15 cellular contexts compared by ENCODE assay signal in the genomic region with DNA sequence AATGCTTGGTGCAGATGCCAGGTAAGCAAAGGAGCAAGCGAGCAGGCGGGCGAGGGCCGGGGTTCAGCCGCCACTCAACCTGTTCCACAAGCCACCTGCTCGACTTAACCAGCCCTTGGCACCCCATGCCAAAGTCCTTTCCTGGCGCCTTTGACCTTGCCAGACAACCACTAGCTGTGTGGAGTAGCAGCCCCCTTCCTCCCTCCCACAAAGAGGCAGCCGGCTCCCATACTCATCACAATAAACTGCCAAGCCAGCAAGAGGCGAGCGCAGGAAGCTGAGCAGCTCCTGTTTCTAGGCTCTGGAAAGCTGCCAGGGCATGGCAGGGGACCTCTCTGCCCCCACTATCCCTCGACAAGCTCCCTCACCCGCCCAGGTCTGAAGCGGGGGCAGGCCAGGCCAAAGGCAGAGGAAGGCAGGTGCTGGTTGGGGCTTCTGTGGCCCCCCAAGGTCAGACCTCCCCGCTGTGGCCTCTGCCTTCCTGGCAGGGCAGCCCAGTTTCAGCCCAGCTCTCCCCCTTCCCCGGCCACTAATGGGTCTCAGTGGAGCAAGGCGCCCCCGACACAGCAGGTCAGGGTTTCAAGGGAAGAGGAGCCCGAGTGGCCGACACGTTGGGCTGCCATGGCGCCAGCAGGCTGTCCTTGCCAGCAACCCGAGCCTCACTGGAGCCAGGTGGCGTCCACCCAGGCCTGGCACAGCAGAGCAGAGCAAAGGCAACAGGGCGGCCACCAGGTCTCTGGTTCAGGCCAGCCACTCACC. TPM values are rescaled to one million over a fixed set of nuclear protein-coding genes. Genes with fewer than 3 reads are reported as not detected.
DNase-seq lines count a peak whose midpoint lies in the region; ATAC-seq and TF ChIP-seq lines count a peak whose summit lies in the region.
"Had no signal": no experiment of that assay in that cellular context is flagged by ENCODE, and none has a peak within 500 bp of the region (broad histone marks: within the 10 kb centered on the region; RNA-seq: fewer than 3 reads in every experiment).

No MANE protein-coding gene starts in this region.

- in situ Hi-C loops in gastrocnemius medialis (cut with MboI; ENCODE audit: low sequenced_read_pairs in 4 of 4) (loop anchor here in 1 of 4 donors (25.0 kb wide), 1 partner anchor 313 kb away; a partner anchor contains a TSS), GM23248 (cut with MboI) (no loop called here)

- H3K9me3 ChIP-seq in gastrocnemius medialis (no peaks in the 10 kb centered on the region), GM23248 (ENCODE audit: low read depth) (no peaks in the 10 kb centered on the region)
- H3K9me3 ChIP-seq: SK-N-SH, transverse colon had no signal

- H3K27me3 ChIP-seq in gastrocnemius medialis (no peaks in the 10 kb centered on the region), GM23248 (replicated peaks; ENCODE audit: insufficient read depth) (no peaks in the 10 kb centered on the region)
- H3K27me3 ChIP-seq: neural progenitor cell, transverse colon had no signal

- no peak overlapping the region for H3K4me2 ChIP-seq in GM23248 (ENCODE audit: unreplicated experiment)
- H3K4me2 ChIP-seq: neural progenitor cell, SK-N-SH had no signal

- no peak for TF ChIP-seq CTCF in gastrocnemius medialis (IDR thresholded peaks at IDR 0.05 in 4 of 5, conservative IDR thresholded peaks at IDR 0.05 in 1 of 5)

- no peak for TF ChIP-seq EP300 in Ishikawa (IDR thresholded peaks at IDR 0.05; ENCODE audit: borderline replicate concordance)

- no peak overlapping the region for H3K4me3 ChIP-seq in gastrocnemius medialis
- no peak overlapping the region for H3K4me3 ChIP-seq in GM23248
- H3K4me3 ChIP-seq: neural progenitor cell, transverse colon had no signal

- peak overlapping the region; percentile 82 to 96 (median 93) for H3K27ac ChIP-seq in gastrocnemius medialis
- H3K27ac ChIP-seq in GM23248, result no peak overlapping the region
- H3K27ac ChIP-seq: neural progenitor cell, transverse colon had no signal

- 87 to 94% methylated on average over 23 to 24 of the region's 24 CpGs for WGBS in GM23248 (ENCODE audit: low coverage in 1 of 2, low lambda C conversion rate in 2 of 2, missing lambda C conversion rate in 2 of 2), 2 experiments

- no peaks in the 10 kb centered on the region for H3K79me2 ChIP-seq in GM23248 (ENCODE audit: insufficient read depth)

- no peaks in the 10 kb centered on the region for H3K36me3 ChIP-seq in gastrocnemius medialis
- no peaks in the 10 kb centered on the region for H3K36me3 ChIP-seq in GM23248 (ENCODE audit: low read depth)
- H3K36me3 ChIP-seq: neural progenitor cell, transverse colon had no signal

- no peak overlapping the region for H2AFZ ChIP-seq in GM23248
- H2AFZ ChIP-seq: neural progenitor cell had no signal

- TF ChIP-seq POLR2A in gastrocnemius medialis (IDR thresholded peaks at IDR 0.05), result no peak

- no peaks in the 10 kb centered on the region for H3K9me2 ChIP-seq in GM23248 (ENCODE audit: insufficient read depth)
- H3K9me2 ChIP-seq: SK-N-SH had no signal

- H3F3A ChIP-seq in GM23248 (ENCODE audit: insufficient read depth), result no peaks in the 10 kb centered on the region

- ATAC-seq in Right ventricle myocardium superior (ENCODE audit: poor library complexity) (peak; percentile 57), gastrocnemius medialis (peak; percentile 64 to 70), GM19395 (IDR thresholded peaks at IDR 0.05; ENCODE audit: unreplicated experiment) (no peak), HG03457 (IDR thresholded peaks at IDR 0.05; ENCODE audit: unreplicated experiment) (no peak)
- ATAC-seq: PC-3 had no signal

- H3K4me1 ChIP-seq in gastrocnemius medialis (peaks cover 49 to 69% of the 10 kb centered on the region in 2 donors), GM23248 (ENCODE audit: insufficient read depth) (no peaks in the 10 kb centered on the region)

- intact Hi-C loops in Right ventricle myocardium superior (cut with DNase I) (loop anchor here (10.0 kb wide), 1 partner anchor 306 kb away; no protein-coding TSS in a partner anchor), gastrocnemius medialis (cut with DNase I; ENCODE audit: low total_unique reads) (loop anchor here (2.0 to 5.0 kb wide), 3 partner anchors 63 to 383 kb away; a partner anchor contains a TSS)

- no peak overlapping the region for H3K9ac ChIP-seq in GM23248
- H3K9ac ChIP-seq: neural progenitor cell, SK-N-SH had no signal

- peak; percentile 85 for DNase-seq in NCI-H2196 (lab: John Stamatoyannopoulos, UW; ENCODE audit: unreplicated experiment)
- DNase-seq in Right ventricle myocardium superior, result peak; percentile 83
- peak; percentile 69 to 92 for DNase-seq in gastrocnemius medialis
- no peak for DNase-seq in activated CD4-positive, CD25-positive, alpha-beta regulatory T cell treated with anti-CD3 and anti-CD28 coated beads, Interleukin-2, amount 50 U/mL, for 72 hours
- DNase-seq in GM23248, result no peak
- DNase-seq: activated CD4-positive, alpha-beta memory T cell treated with anti-CD3 and anti-CD28 coated beads for 36 hours; foreskin fibroblast; mesendoderm; PC-3; SK-N-SH; transverse colon had no signal

- no peaks in the 10 kb centered on the region for H4K20me1 ChIP-seq in GM23248 (ENCODE audit: insufficient read depth)

- TF ChIP-seq RAD21 in Ishikawa (IDR thresholded peaks at IDR 0.05; ENCODE audit: low read depth), result no peak

TF ChIP-seq in Ishikawa, 13 proteins besides CTCF, POLR2A, EP300 and RAD21:
- TF ChIP-seq TCF12 (IDR thresholded peaks at IDR 0.05; ENCODE audit: low read depth) (no peak), TAF1 (IDR thresholded peaks at IDR 0.05; ENCODE audit: low read depth) (no peak), NFIC (IDR thresholded peaks at IDR 0.05) (peak; percentile 63), CREB1 (IDR thresholded peaks at IDR 0.05; ENCODE audit: low read depth) (no peak), FOXM1 (IDR thresholded peaks at IDR 0.05; ENCODE audit: borderline replicate concordance, low read depth) (no peak), YY1 (IDR thresholded peaks at IDR 0.05; ENCODE audit: low read depth) (no peak)
- TF ChIP-seq, protein P1, sequence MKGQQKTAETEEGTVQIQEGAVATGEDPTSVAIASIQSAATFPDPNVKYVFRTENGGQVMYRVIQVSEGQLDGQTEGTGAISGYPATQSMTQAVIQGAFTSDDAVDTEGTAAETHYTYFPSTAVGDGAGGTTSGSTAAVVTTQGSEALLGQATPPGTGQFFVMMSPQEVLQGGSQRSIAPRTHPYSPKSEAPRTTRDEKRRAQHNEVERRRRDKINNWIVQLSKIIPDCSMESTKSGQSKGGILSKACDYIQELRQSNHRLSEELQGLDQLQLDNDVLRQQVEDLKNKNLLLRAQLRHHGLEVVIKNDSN (IDR thresholded peaks at IDR 0.05), result no peak
- TF ChIP-seq, protein P2, sequence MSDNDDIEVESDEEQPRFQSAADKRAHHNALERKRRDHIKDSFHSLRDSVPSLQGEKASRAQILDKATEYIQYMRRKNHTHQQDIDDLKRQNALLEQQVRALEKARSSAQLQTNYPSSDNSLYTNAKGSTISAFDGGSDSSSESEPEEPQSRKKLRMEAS (IDR thresholded peaks at IDR 0.05), result no peak
TF ChIP-seq in Ishikawa: peak in this region for 1.

RNA-seq across cellular contexts. Expression of a gene that starts 15.3 kb away (rescaled TPM):
- total RNA-seq in Right ventricle myocardium superior (124 TPM), gastrocnemius medialis (100 to 1,000 TPM; 162 to 308 (median 205) TPM)
- 21.0 and 403 TPM in 2 replicates for total RNA-seq in GM23248 (2014; rRNA removed; shearing (Covaris generic))
- polyA plus RNA-seq in GM23248 (2016; fragmentation: Nextera tagmentation; extraction: Ambion mirVana), result 18.6 and 21.2 TPM in 2 replicates

RNA-seq across cellular contexts. Expression of a gene that starts 35.3 kb away (rescaled TPM):
- total RNA-seq in Right ventricle myocardium superior, result 116 TPM
- 100 to 1,000 TPM; 141 to 193 (median 168) TPM for total RNA-seq in gastrocnemius medialis
- 115 and 123 TPM in 2 replicates for total RNA-seq in GM23248 (2014; rRNA removed; shearing (Covaris generic))
- polyA plus RNA-seq in GM23248 (2016; fragmentation: Nextera tagmentation; extraction: Ambion mirVana), result 128 and 132 TPM in 2 replicates

RNA-seq across cellular contexts. Expression of a gene that starts 55.9 kb away (rescaled TPM):
- total RNA-seq in Right ventricle myocardium superior (6.0 TPM), gastrocnemius medialis (10 to 100 TPM in 1 of 4 donors, 1 to 10 TPM in 3; 2.8 to 10.4 (median 6.1) TPM)
- total RNA-seq in GM23248 (2014; rRNA removed; shearing (Covaris generic)), result 0.51 and 3.9 TPM in 2 replicates
- polyA plus RNA-seq in GM23248 (2016; fragmentation: Nextera tagmentation; extraction: Ambion mirVana), result 1.5 and 2.5 TPM in 2 replicates

Comparison
In these comparisons a context has a peak if more than half of its experiments do, and no peak if none do; other contexts are left out.
1. DNase-seq: peak in NCI-H2196 (single experiment), Right ventricle myocardium superior (single experiment) and gastrocnemius medialis (2 of 2); none in activated CD4-positive, CD25-positive, alpha-beta regulatory T cell treated with anti-CD3 and anti-CD28 coated beads, Interleukin-2, amount 50 U/mL, for 72 hours (single experiment) and GM23248 (single experiment).
2. ATAC-seq: peak in Right ventricle myocardium superior (single experiment) and gastrocnemius medialis (2 of 2); none in GM19395 (single experiment) and HG03457 (single experiment).